24 cellular contexts compared by ENCODE assay signal in the genomic region with DNA sequence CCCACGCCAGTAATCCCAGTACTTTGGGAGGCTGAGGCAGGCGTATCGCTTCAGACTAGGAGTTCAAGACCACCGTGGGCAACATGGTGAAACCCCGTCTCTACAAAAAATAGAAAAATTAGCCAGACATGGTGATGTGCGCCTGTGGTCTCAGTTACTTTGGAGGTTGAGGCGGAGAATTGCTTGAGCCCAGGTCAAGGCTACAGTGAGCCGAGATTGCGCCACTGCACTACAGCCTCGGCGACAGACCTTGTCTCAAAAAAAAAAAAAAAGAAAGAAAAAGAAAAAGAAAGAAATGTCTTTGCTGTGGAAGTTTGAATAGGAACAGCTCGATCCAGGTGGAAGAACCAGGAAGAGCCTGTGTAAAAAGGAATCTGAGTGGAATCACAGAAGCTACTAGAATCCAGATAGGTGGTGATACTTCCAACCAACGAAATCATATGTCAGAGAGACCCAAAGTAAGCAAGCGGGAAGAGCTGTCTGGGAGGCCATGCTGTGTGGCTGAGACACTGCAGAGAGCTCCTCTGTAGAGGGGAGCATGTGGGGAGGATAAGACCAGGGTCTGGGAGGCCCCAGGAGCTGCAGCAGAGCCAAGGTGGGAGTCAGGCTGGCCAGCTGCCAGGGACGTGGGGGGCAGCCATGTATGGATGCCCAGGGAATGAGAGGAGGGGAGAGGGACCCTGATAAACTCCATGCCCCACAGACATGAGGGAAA. TPM values are rescaled to one million over a fixed set of nuclear protein-coding genes. Genes with fewer than 3 reads are reported as not detected.
DNase-seq lines count a peak whose midpoint lies in the region; ATAC-seq and TF ChIP-seq lines count a peak whose summit lies in the region.
"Had no signal": no experiment of that assay in that cellular context is flagged by ENCODE, and none has a peak within 500 bp of the region (broad histone marks: within the 10 kb centered on the region; RNA-seq: fewer than 3 reads in every experiment).

No MANE protein-coding gene starts in this region.

- in situ Hi-C loops in IMR-90 (cut with MboI; ENCODE audit: low sequenced_read_pairs) (no loop called here), gastrocnemius medialis (cut with MboI; ENCODE audit: low sequenced_read_pairs in 4 of 4) (no loop called here)

- H3K23ac ChIP-seq in IMR-90 (ENCODE audit: low read depth, low read length) = no peak overlapping the region

- H3K4ac ChIP-seq in IMR-90 (ENCODE audit: low read depth, low read length) = no peak overlapping the region

- H4K20me1 ChIP-seq in IMR-90 (ENCODE audit: insufficient read depth, low read length) = peaks cover 97% of the 10 kb centered on the region

- no peaks in the 10 kb centered on the region for H3K9me3 Mint-ChIP-seq in Calu3 (ENCODE audit: low read depth, unreplicated experiment)
- H3K9me3 Mint-ChIP-seq: activated naive CD4-positive, alpha-beta T cell treated with anti-CD3 and anti-CD28 coated beads, Interleukin-2, amount 50 U/mL, for 24 hours; activated T-cell treated with anti-CD3 and anti-CD28 coated beads, Interleukin-2, amount 50 U/mL, for 72 hours; naive thymus-derived CD4-positive, alpha-beta T cell had no signal

- DNase-seq in Calu3 (no peak), IMR-90 (no peak), gastrocnemius medialis (no peak), NCI-H1417 (lab: John Stamatoyannopoulos, UW) (no peak), NCI-H1417 treated with DMSO at 0.1 percent for 48 hours (lab: John Stamatoyannopoulos, UW) (no peak)
- no peak for DNase-seq in activated effector memory CD4-positive, alpha-beta T cell treated with Interleukin-2 at 50 U/mL for 16 hours
- DNase-seq: activated CD4-positive, CD25-positive, alpha-beta regulatory T cell treated with anti-CD3 and anti-CD28 coated beads, Interleukin-2, amount 50 U/mL, for 72 hours; activated T-cell treated with anti-CD3 and anti-CD28 coated beads, Interleukin-2, amount 50 U/mL, for 72 hours; cerebellar nuclear complex; COR-L47; effector memory CD4-positive, alpha-beta T cell; naive thymus-derived CD4-positive, alpha-beta T cell; NCI-H1436 treated with DMSO at 0.1 percent for 48 hours; NCI-H2171 treated with DMSO at 0.1 percent for 48 hours; NCI-H526 treated with DMSO at 0.1 percent for 48 hours; stimulated activated CD4-positive, alpha-beta T cell treated with anti-CD3 and anti-CD28 coated beads, Interleukin-1b, Interleukin-23, amount 100 ng/mL, for 48 hours; stimulated activated naive CD4-positive, alpha-beta T cell treated with Interleukin-2 at 50 U/mL for 16 hours; T1000 had no signal

- H3K79me1 ChIP-seq in IMR-90 (ENCODE audit: low read depth in 1 of 2, low read length in 2 of 2) = peaks cover 12 to 76% of the 10 kb centered on the region in 2 experiments

- H2AK9ac ChIP-seq in IMR-90 (replicated peaks; ENCODE audit: low read depth, low read length, poor library complexity) = no peak overlapping the region

- peaks cover 31% of the 10 kb centered on the region for H3K9me1 ChIP-seq in IMR-90 (ENCODE audit: insufficient read depth, low read length)

- H3K14ac ChIP-seq in IMR-90 (replicated peaks; ENCODE audit: low read depth, low read length) = no peak overlapping the region

- H2BK15ac ChIP-seq in IMR-90 (ENCODE audit: low read depth, low read length) = no peak overlapping the region

- CTCF ChIA-PET in Calu3 (lab: Charles Lee) = interaction anchor here (1.1 kb wide), 1 partner anchor 8 kb away, joined by 6 read pairs; no protein-coding TSS in a partner anchor
- CTCF ChIA-PET in IMR-90 (lab: Yijun Ruan, JAX) = interaction anchor here (0.6 to 0.7 kb wide), 2 partner anchors 9 to 532 kb away, joined by 3 to 4 read pairs; no protein-coding TSS in a partner anchor

- H3K4me3 Mint-ChIP-seq in Calu3 (ENCODE audit: low read depth, unreplicated experiment) = no peak overlapping the region
- H3K4me3 Mint-ChIP-seq: activated naive CD4-positive, alpha-beta T cell treated with anti-CD3 and anti-CD28 coated beads, Interleukin-2, amount 50 U/mL, for 24 hours; activated T-cell treated with anti-CD3 and anti-CD28 coated beads, Interleukin-2, amount 50 U/mL, for 72 hours; naive thymus-derived CD4-positive, alpha-beta T cell had no signal

- H3K4me1 Mint-ChIP-seq in Calu3 (ENCODE audit: low read depth, unreplicated experiment) = peaks cover 46% of the 10 kb centered on the region

- TF ChIP-seq RAD21 in IMR-90 (IDR thresholded peaks at IDR 0.05; ENCODE audit: low read length) = no peak

- intact Hi-C loops in Calu3 (cut with micrococcal nuclease; ENCODE audit: unreplicated experiment) = no loop called here
- intact Hi-C loops in IMR-90 (cut with micrococcal nuclease) = loop anchor here (5.0 kb wide), 2 partner anchors 43 to 92 kb away; no protein-coding TSS in a partner anchor
- intact Hi-C loops in gastrocnemius medialis (cut with DNase I; ENCODE audit: low total_unique reads) = no loop called here

- ATAC-seq in IMR-90 (ENCODE audit: low read depth) = no peak
- ATAC-seq in gastroesophageal sphincter = no peak
- no peak for ATAC-seq in gastrocnemius medialis
- ATAC-seq in HG03159 (IDR thresholded peaks at IDR 0.05; ENCODE audit: unreplicated experiment) = no peak
- ATAC-seq: activated T-cell treated with anti-CD3 and anti-CD28 coated beads, Interleukin-2, amount 50 U/mL, for 72 hours; naive thymus-derived CD4-positive, alpha-beta T cell had no signal

- H2BK5ac ChIP-seq in IMR-90 (ENCODE audit: low read depth, low read length, poor library complexity, severe bottlenecking) = peak overlapping the region; percentile 0

- POLR2A ChIA-PET in IMR-90 (lab: Charles Lee; ENCODE audit: unreplicated experiment) = interaction anchor here (0.7 kb wide), 1 partner anchor 317 kb away, joined by 5 read pairs; no protein-coding TSS in a partner anchor

- BruUV-seq in Calu3 (replicated peaks; lab: Mats Ljungman, UMichigan) (no TSS peak), IMR-90 (replicated peaks; lab: Mats Ljungman, UMichigan) (no TSS peak)

- H4K8ac ChIP-seq in IMR-90 (ENCODE audit: low read depth in 2 of 2, low read length in 2 of 2) = no peak overlapping the region

- H3K18ac ChIP-seq in IMR-90 (ENCODE audit: low read depth, low read length) = no peak overlapping the region; the same call in 1 of the 2 replicates

- H3K9ac ChIP-seq in IMR-90 (ENCODE audit: low read depth, low read length) = no peak overlapping the region

- H3K36me3 Mint-ChIP-seq in Calu3 (ENCODE audit: insufficient read depth, unreplicated experiment) = peaks cover 45% of the 10 kb centered on the region
- H3K36me3 Mint-ChIP-seq: activated naive CD4-positive, alpha-beta T cell treated with anti-CD3 and anti-CD28 coated beads, Interleukin-2, amount 50 U/mL, for 24 hours had no signal

- dilution Hi-C loops in IMR-90 (cut with HindIII; ENCODE audit: low sequenced_read_pairs, unreplicated experiment) = no loop called here

- no peak overlapping the region for H2BK120ac ChIP-seq in IMR-90 (ENCODE audit: low read depth, low read length)

- no peak overlapping the region for H2AK5ac ChIP-seq in IMR-90 (ENCODE audit: low read depth, low read length)

- H2AFZ ChIP-seq in IMR-90 (replicated peaks; ENCODE audit: low read length, poor library complexity) = no peak overlapping the region
- H2AFZ ChIP-seq: hepatocyte had no signal

- no peak overlapping the region for H4K5ac ChIP-seq in IMR-90 (ENCODE audit: low read depth, low read length)

- H3K27me3 ChIP-seq in IMR-90 (ENCODE audit: control insufficient read depth, insufficient read depth, low read length) = no peaks in the 10 kb centered on the region
- H3K27me3 ChIP-seq in gastroesophageal sphincter = no peaks in the 10 kb centered on the region
- no peaks in the 10 kb centered on the region for H3K27me3 ChIP-seq in gastrocnemius medialis
- H3K27me3 ChIP-seq: hepatocyte, tibial nerve had no signal

- no peak overlapping the region for H2BK20ac ChIP-seq in IMR-90 (ENCODE audit: low read depth, low read length)

- H3K4me1 ChIP-seq in IMR-90 (ENCODE audit: control insufficient read depth, insufficient read depth, low read length) (peaks cover 35% of the 10 kb centered on the region), gastroesophageal sphincter (peaks cover 6 to 99% (median 60%) of the 10 kb centered on the region in 3 donors), gastrocnemius medialis (peaks cover 51 to 67% of the 10 kb centered on the region in 2 donors)

- TF ChIP-seq EP300 in gastroesophageal sphincter (IDR thresholded peaks at IDR 0.05) = no peak

- no peak overlapping the region for H3K4me2 ChIP-seq in IMR-90 (ENCODE audit: low read depth, low read length)
- H3K4me2 ChIP-seq: hepatocyte had no signal

- H3K9me3 ChIP-seq in IMR-90 (ENCODE audit: control insufficient read depth, insufficient read depth, low read length) (no peaks in the 10 kb centered on the region), gastroesophageal sphincter (no peaks in the 10 kb centered on the region), gastrocnemius medialis (no peaks in the 10 kb centered on the region)
- H3K9me3 ChIP-seq: tibial nerve had no signal

- peak overlapping the region; percentile 41 for H3K27ac Mint-ChIP-seq in Calu3 (ENCODE audit: unreplicated experiment)
- H3K27ac Mint-ChIP-seq: activated naive CD4-positive, alpha-beta T cell treated with anti-CD3 and anti-CD28 coated beads, Interleukin-2, amount 50 U/mL, for 24 hours; activated T-cell treated with anti-CD3 and anti-CD28 coated beads, Interleukin-2, amount 50 U/mL, for 72 hours had no signal

- peaks cover 34% of the 10 kb centered on the region for H3K36me3 ChIP-seq in IMR-90 (ENCODE audit: control insufficient read depth, insufficient read depth, low read length)
- peaks cover 0 to under 1% of the 10 kb centered on the region in 2 donors for H3K36me3 ChIP-seq in gastroesophageal sphincter
- peaks cover 0 to 4% of the 10 kb centered on the region in 2 donors for H3K36me3 ChIP-seq in gastrocnemius medialis

- TF ChIP-seq CTCF in Calu3 (IDR thresholded peaks at IDR 0.05; ENCODE audit: unreplicated experiment) (no peak), IMR-90 (conservative IDR thresholded peaks at IDR 0.05; ENCODE audit: low read depth, low read length) (no peak), gastroesophageal sphincter (IDR thresholded peaks at IDR 0.05) (no peak), gastrocnemius medialis (IDR thresholded peaks at IDR 0.05 in 4 of 5, conservative IDR thresholded peaks at IDR 0.05 in 1 of 5) (no peak)

- H3K56ac ChIP-seq in IMR-90 (ENCODE audit: extremely low read depth, insufficient read depth, low read length) = no peak overlapping the region

- 91% methylated on average over 14 of the region's 15 CpGs; no CpG with 5 or more reads in 1 of the 2 experiments for WGBS in IMR-90 (ENCODE audit: extremely low coverage in 2 of 2, insufficient read length in 1 of 2), 2 experiments
- 75 to 78% methylated on average over 7 to 14 of the region's 15 CpGs for WGBS in gastroesophageal sphincter (ENCODE audit: low coverage in 1 of 2), 2 donors

- peak overlapping the region; percentile 7; the same call in 1 of the 2 replicates for H3K27ac ChIP-seq in IMR-90 (ENCODE audit: insufficient read depth, low read length)
- H3K27ac ChIP-seq in gastroesophageal sphincter = peak overlapping the region in 3 of 4 donors; percentile 28 to 92 (median 82)
- H3K27ac ChIP-seq in gastrocnemius medialis = peak overlapping the region; percentile 6 to 54 (median 35)
- H3K27ac ChIP-seq: hepatocyte, RWPE1 had no signal

- TF ChIP-seq POLR2A in IMR-90 (IDR thresholded peaks at IDR 0.05; ENCODE audit: low read depth, low read length) = no peak
- no peak for TF ChIP-seq POLR2A in gastroesophageal sphincter (IDR thresholded peaks at IDR 0.05)
- no peak for TF ChIP-seq POLR2A in gastrocnemius medialis (IDR thresholded peaks at IDR 0.05)

- H3K27me3 Mint-ChIP-seq in Calu3 (ENCODE audit: unreplicated experiment) = no peaks in the 10 kb centered on the region

- no peak overlapping the region for H3K4me3 ChIP-seq in IMR-90 (ENCODE audit: insufficient read depth, low read depth, low read length)
- H3K4me3 ChIP-seq in gastroesophageal sphincter = no peak overlapping the region
- H3K4me3 ChIP-seq in gastrocnemius medialis = no peak overlapping the region
- H3K4me3 ChIP-seq: hepatocyte, tibial nerve had no signal

- H4K91ac ChIP-seq in IMR-90 (ENCODE audit: insufficient read depth, low read depth, low read length) = no peak overlapping the region

RNA-seq across cellular contexts. Expression of gene LATS2, which starts 21.1 kb away (rescaled TPM):
- 19.0 and 19.3 TPM in 2 replicates for total RNA-seq in Calu3 (2022)
- 12.7 and 16.4 TPM in 2 replicates for total RNA-seq in IMR-90 (2012; rRNA removed)
- polyA plus RNA-seq in IMR-90 (2012; rRNA removed) = 22.4 and 36.9 TPM in 2 replicates
- polyA plus RNA-seq in IMR-90 (2012; cell fraction: cytosol; rRNA removed) = 18.2 and 24.6 TPM in 2 replicates
- 41.2 and 51.8 TPM in 2 replicates for polyA plus RNA-seq in IMR-90 (2012; cell fraction: nucleus; rRNA removed; ENCODE audit: low replicate concordance)
- 10 to 100 TPM; 42.2 to 95.4 (median 56.5) TPM for total RNA-seq in gastroesophageal sphincter
- total RNA-seq in gastrocnemius medialis = 10 to 100 TPM; 11.5 to 34.1 (median 18.8) TPM
- polyA plus RNA-seq: naive thymus-derived CD4-positive, alpha-beta T cell had no signal

Comparison
In these comparisons a context has a peak if more than half of its experiments do, and no peak if none do; other contexts are left out.
1. H3K27ac ChIP-seq: peak in every context shown above with its lines; median percentile 82 in gastroesophageal sphincter; 35 in gastrocnemius medialis; 7 in IMR-90.